21 cellular contexts compared by ENCODE assay signal in the genomic region with DNA sequence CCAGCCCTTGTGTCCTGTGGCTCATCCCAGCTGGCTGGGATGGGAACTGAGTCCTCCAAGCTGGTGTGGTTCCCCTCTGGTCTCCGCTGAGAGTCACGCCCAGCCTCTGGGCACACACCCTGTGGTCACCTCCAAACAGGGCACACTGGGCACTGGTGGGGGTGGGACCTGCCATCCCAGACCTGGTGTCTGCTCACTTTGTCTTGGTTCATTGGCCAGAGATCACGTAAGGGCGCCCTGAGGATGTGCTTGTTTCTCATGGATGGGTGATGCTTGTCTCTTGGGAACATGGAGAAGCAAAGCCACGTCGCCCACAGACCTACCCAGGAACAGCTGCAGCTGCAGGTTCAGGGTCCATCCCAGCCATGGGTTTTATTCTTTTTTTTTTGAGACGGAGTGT. TPM values are rescaled to one million over a fixed set of nuclear protein-coding genes. Genes with fewer than 3 reads are reported as not detected.
DNase-seq lines count a peak whose midpoint lies in the region; ATAC-seq, FAIRE-seq and TF ChIP-seq lines count a peak whose summit lies in the region.
"Had no signal": no experiment of that assay in that cellular context is flagged by ENCODE, and none has a peak within 500 bp of the region (broad histone marks: within the 10 kb centered on the region; RNA-seq: fewer than 3 reads in every experiment).

No MANE protein-coding gene starts in this region.

- H3K9me3 ChIP-seq in left ventricle myocardium inferior (replicated peaks) (no peaks in the 10 kb centered on the region), kidney (ENCODE audit: control insufficient read depth in 1 of 2, low read length in 2 of 2) (no peaks in the 10 kb centered on the region)
- H3K9me3 ChIP-seq: right lobe of liver had no signal

- H3K36me3 ChIP-seq in left ventricle myocardium inferior (peaks cover 29% of the 10 kb centered on the region), kidney (ENCODE audit: control insufficient read depth in 1 of 2, insufficient read depth in 2 of 2, low read length in 2 of 2) (no peaks in the 10 kb centered on the region), rectal smooth muscle tissue (ENCODE audit: control insufficient read depth, insufficient read depth, low read length) (peaks cover 2% of the 10 kb centered on the region)

- intact Hi-C loops in left ventricle myocardium inferior (cut with micrococcal nuclease) (no loop called here), cardiac septum (cut with DNase I) (no loop called here), kidney (cut with DNase I) (no loop called here)

- TF ChIP-seq CTCF in left ventricle myocardium inferior (IDR thresholded peaks at IDR 0.05; ENCODE audit: borderline replicate concordance) (no peak), kidney (IDR thresholded peaks at IDR 0.05; ENCODE audit: borderline replicate concordance, extremely low read depth, insufficient read depth) (no peak)

- H3K27ac ChIP-seq in left ventricle myocardium inferior (replicated peaks) (peak overlapping the region; percentile 92), kidney (ENCODE audit: low read depth in 2 of 2, low read length in 2 of 2) (peak overlapping the region; percentile 83 to 87), rectal smooth muscle tissue (ENCODE audit: low read depth, low read length) (peak overlapping the region; percentile 92)

- H3K4me1 ChIP-seq in left ventricle myocardium inferior (peaks cover 65% of the 10 kb centered on the region), kidney (ENCODE audit: control insufficient read depth in 1 of 2, insufficient read depth in 1 of 2, low read depth in 1 of 2, low read length in 2 of 2) (peaks cover 32 to 44% of the 10 kb centered on the region in 2 donors), rectal smooth muscle tissue (ENCODE audit: control insufficient read depth, insufficient read depth, low read length) (peaks cover 42% of the 10 kb centered on the region)

- H3K9ac ChIP-seq in kidney (ENCODE audit: low read length in 2 of 2) (no peak overlapping the region), rectal smooth muscle tissue (ENCODE audit: low read length) (no peak overlapping the region)

- no peak for FAIRE-seq in kidney (lab: Jason Lieb, UNC)
- FAIRE-seq: GM12891, islet of Langerhans had no signal

- H3K27me3 ChIP-seq in left ventricle myocardium inferior (ENCODE audit: low read depth) (no peaks in the 10 kb centered on the region), rectal smooth muscle tissue (ENCODE audit: control insufficient read depth, insufficient read depth, low read length) (no peaks in the 10 kb centered on the region)
- H3K27me3 ChIP-seq: right lobe of liver had no signal

- H3K4me3 ChIP-seq in left ventricle myocardium inferior (no peak overlapping the region), kidney (ENCODE audit: low read length in 2 of 2) (no peak overlapping the region), rectal smooth muscle tissue (ENCODE audit: low read length) (no peak overlapping the region)
- H3K4me3 ChIP-seq: right lobe of liver had no signal

- ATAC-seq in HG03432 (IDR thresholded peaks at IDR 0.05; ENCODE audit: unreplicated experiment) = no peak
- ATAC-seq: effector memory CD8-positive, alpha-beta T cell; right lobe of liver had no signal

- DNase-seq in left ventricle myocardium inferior (no peak), cardiac septum (ENCODE audit: low spot score) (no peak), kidney (no peak), NK-92 (lab: John Stamatoyannopoulos, UW; ENCODE audit: unreplicated experiment) (no peak)
- DNase-seq in activated CD4-positive, alpha-beta T cell treated with anti-CD3 and anti-CD28 coated beads, Interleukin-2, amount 50 U/mL, for 1 hour = no peak
- no peak for DNase-seq in activated CD4-positive, alpha-beta T cell treated with anti-CD3 and anti-CD28 coated beads for 1 hour
- DNase-seq: activated CD4-positive, CD25-positive, alpha-beta regulatory T cell; amygdala; CD4-positive, CD25-positive, alpha-beta regulatory T cell; cerebellar nuclear complex; DMS153; effector memory CD8-positive, alpha-beta T cell; KG1; NCI-H2081 treated with DMSO at 0.1 percent for 48 hours; NCI-H524; right lobe of liver; stimulated activated CD4-positive, alpha-beta T cell treated with anti-CD3 and anti-CD28 coated beads, Interleukin-2, amount 100 ng/mL, for 24 hours had no signal

RNA-seq across cellular contexts. Expression of a gene that starts 43.1 kb away (rescaled TPM):
- total RNA-seq in left ventricle myocardium inferior (54.7 TPM), cardiac septum (38.6 TPM), kidney (71.3 TPM)
- polyA plus RNA-seq in kidney (ENCODE audit: insufficient read depth, low read depth, low replicate concordance) = 55.4 TPM
